ENCODE assay signal across 10 cellular contexts in genomic region chr6:44238687-44239350, GRCh38. TPM values are rescaled to one million over a fixed set of nuclear protein-coding genes. Genes with fewer than 3 reads are reported as not detected.
A peak's percentile ranks its signal among the peaks of the same experiment; 100 is the strongest.
DNase-seq lines count a peak whose midpoint lies in the region; ATAC-seq, FAIRE-seq and TF ChIP-seq lines count a peak whose summit lies in the region.
"Had no signal": no experiment of that assay in that cellular context is flagged by ENCODE, and none has a peak within 500 bp of the region (broad histone marks: within the 10 kb centered on the region; RNA-seq: fewer than 3 reads in every experiment).

No MANE protein-coding gene starts in this region.

- no peak overlapping the region for H3K4me2 ChIP-seq in astrocyte (ENCODE audit: low read length)

- H3K9me3 Mint-ChIP-seq in activated T-cell treated with anti-CD3 and anti-CD28 coated beads, Interleukin-2, amount 50 U/mL, for 72 hours: no peaks in the 10 kb centered on the region
- no peaks in the 10 kb centered on the region for H3K9me3 Mint-ChIP-seq in astrocyte (ENCODE audit: unreplicated experiment)
- H3K9me3 Mint-ChIP-seq: activated naive CD4-positive, alpha-beta T cell treated with anti-CD3 and anti-CD28 coated beads, Interleukin-2, amount 50 U/mL, for 72 hours had no signal

- peak overlapping the region; percentile 38 to 90 for H3K4me3 Mint-ChIP-seq in activated T-cell treated with anti-CD3 and anti-CD28 coated beads, Interleukin-2, amount 50 U/mL, for 72 hours
- H3K4me3 Mint-ChIP-seq in astrocyte (ENCODE audit: unreplicated experiment): peak overlapping the region; percentile 3

- H3K27ac Mint-ChIP-seq in activated T-cell treated with anti-CD3 and anti-CD28 coated beads, Interleukin-2, amount 50 U/mL, for 72 hours: peak overlapping the region; percentile 38
- peak overlapping the region; percentile 43 for H3K27ac Mint-ChIP-seq in astrocyte (ENCODE audit: unreplicated experiment)

- no peaks in the 10 kb centered on the region for H3K27me3 Mint-ChIP-seq in activated T-cell treated with anti-CD3 and anti-CD28 coated beads, Interleukin-2, amount 50 U/mL, for 72 hours (ENCODE audit: low read depth)
- peaks cover 3% of the 10 kb centered on the region for H3K27me3 Mint-ChIP-seq in astrocyte (ENCODE audit: low read depth, unreplicated experiment)

- H3K4me1 Mint-ChIP-seq in activated T-cell treated with anti-CD3 and anti-CD28 coated beads, Interleukin-2, amount 50 U/mL, for 72 hours (ENCODE audit: low read depth): peaks cover 33% of the 10 kb centered on the region
- peaks cover 29% of the 10 kb centered on the region for H3K4me1 Mint-ChIP-seq in astrocyte (ENCODE audit: low read depth, unreplicated experiment)

- FAIRE-seq in astrocyte (lab: Jason Lieb, UNC): no peak

- H3K79me2 ChIP-seq in astrocyte (ENCODE audit: insufficient read depth, low read length): no peaks in the 10 kb centered on the region

- ATAC-seq in activated T-cell treated with anti-CD3 and anti-CD28 coated beads, Interleukin-2, amount 50 U/mL, for 72 hours (replicated peaks in 1 of 2): no peak
- ATAC-seq in lower lobe of right lung (no peak), HG03039 (IDR thresholded peaks at IDR 0.05; ENCODE audit: unreplicated experiment) (no peak)

- intact Hi-C loops in lower lobe of right lung (cut with DNase I): loop anchor here (10.0 kb wide), 1 partner anchor 64 kb away; no protein-coding TSS in a partner anchor

- no peaks in the 10 kb centered on the region for H4K20me1 ChIP-seq in astrocyte (ENCODE audit: insufficient read depth, low read length)

- H3K27ac ChIP-seq in astrocyte (ENCODE audit: low read depth, low read length): no peak overlapping the region
- peak overlapping the region; percentile 93 for H3K27ac ChIP-seq in lower lobe of right lung
- peak overlapping the region; percentile 98 for H3K27ac ChIP-seq in temporal lobe (ENCODE audit: low read depth, low read length)

- H3K4me3 ChIP-seq in astrocyte (ENCODE audit: insufficient read depth, low read depth, low read length) (no peak overlapping the region), lower lobe of right lung (no peak overlapping the region)

- no peaks in the 10 kb centered on the region for H3K27me3 ChIP-seq in astrocyte (ENCODE audit: insufficient read depth, low read length)
- no peaks in the 10 kb centered on the region for H3K27me3 ChIP-seq in lower lobe of right lung (ENCODE audit: low read depth)

- H3K4me1 ChIP-seq in astrocyte (ENCODE audit: insufficient read depth, low read length): peaks cover 32% of the 10 kb centered on the region
- peaks cover 35% of the 10 kb centered on the region for H3K4me1 ChIP-seq in lower lobe of right lung

- no peaks in the 10 kb centered on the region for H3K36me3 Mint-ChIP-seq in activated T-cell treated with anti-CD3 and anti-CD28 coated beads, Interleukin-2, amount 50 U/mL, for 72 hours (ENCODE audit: insufficient read depth in 2 of 2)
- H3K36me3 Mint-ChIP-seq in astrocyte (ENCODE audit: low read depth, unreplicated experiment): no peaks in the 10 kb centered on the region
- H3K36me3 Mint-ChIP-seq: activated naive CD4-positive, alpha-beta T cell treated with anti-CD3 and anti-CD28 coated beads, Interleukin-2, amount 50 U/mL, for 72 hours had no signal

- no peak overlapping the region for H2AFZ ChIP-seq in astrocyte (ENCODE audit: low read depth, low read length)

- H3K9ac ChIP-seq in astrocyte (ENCODE audit: low read length): no peak overlapping the region

- no peak for DNase-seq in activated T-cell treated with anti-CD3 and anti-CD28 coated beads, Interleukin-2, amount 50 U/mL, for 72 hours
- no peak for DNase-seq in activated T-cell treated with anti-CD3 and anti-CD28 coated beads, Interleukin-2, amount 50 U/mL, for 1 hour
- DNase-seq in astrocyte (ENCODE audit: low read depth) (no peak), lower lobe of right lung (no peak), ureter (ENCODE audit: low spot score) (no peak), NCI-H1417 (lab: John Stamatoyannopoulos, UW) (no peak)
- DNase-seq: NCI-H187 treated with DMSO at 0.1 percent for 48 hours had no signal

- H3K9me3 ChIP-seq in astrocyte (ENCODE audit: insufficient read depth, low read depth, low read length) (no peaks in the 10 kb centered on the region), lower lobe of right lung (no peaks in the 10 kb centered on the region)

- H3K36me3 ChIP-seq in astrocyte (ENCODE audit: insufficient read depth, low read length) (no peaks in the 10 kb centered on the region), lower lobe of right lung (no peaks in the 10 kb centered on the region)

- no peak for TF ChIP-seq CTCF in astrocyte (IDR thresholded peaks at IDR 0.05; ENCODE audit: insufficient read depth, low read depth, low read length)
- TF ChIP-seq CTCF in lower lobe of right lung (IDR thresholded peaks at IDR 0.05): no peak

RNA-seq across cellular contexts. Expression of gene HSP90AB1, which starts 8.1 kb away (rescaled TPM):
- total RNA-seq in activated T-cell treated with anti-CD3 and anti-CD28 coated beads, Interleukin-2, amount 50 U/mL, for 72 hours: 1,000 to 10,000 TPM in 1 of 2 donors, 100 to 1,000 TPM in 1; 915 to 1,109 TPM
- total RNA-seq in astrocyte (859 and 914 TPM in 2 replicates), lower lobe of right lung (680 TPM), temporal lobe (440 TPM), ureter (936 TPM)

RNA-seq across cellular contexts. Expression of gene SLC29A1, which starts 15.4 kb away (rescaled TPM):
- 10 to 100 TPM; 21.7 to 28.0 TPM for total RNA-seq in activated T-cell treated with anti-CD3 and anti-CD28 coated beads, Interleukin-2, amount 50 U/mL, for 72 hours
- total RNA-seq in astrocyte (14.8 and 15.3 TPM in 2 replicates), lower lobe of right lung (36.2 TPM), temporal lobe (5.4 TPM), ureter (58.1 TPM)

RNA-seq across cellular contexts. Expression of gene SLC35B2, which starts 18.5 kb away (rescaled TPM):
- total RNA-seq in activated T-cell treated with anti-CD3 and anti-CD28 coated beads, Interleukin-2, amount 50 U/mL, for 72 hours: 10 to 100 TPM; 13.9 to 16.9 TPM
- 61.8 and 66.6 TPM in 2 replicates for total RNA-seq in astrocyte
- total RNA-seq in lower lobe of right lung: 23.8 TPM
- total RNA-seq in temporal lobe: 23.8 TPM
- total RNA-seq in ureter: 33.6 TPM

RNA-seq across cellular contexts. Expression of gene MYMX, which starts 22.1 kb away (rescaled TPM):
- total RNA-seq in activated T-cell treated with anti-CD3 and anti-CD28 coated beads, Interleukin-2, amount 50 U/mL, for 72 hours: not detected
- total RNA-seq in astrocyte: not detected in 2 replicates
- not detected for total RNA-seq in lower lobe of right lung
- not detected for total RNA-seq in temporal lobe
- total RNA-seq in ureter: not detected
- total RNA-seq: activated naive CD4-positive, alpha-beta T cell treated with anti-CD3 and anti-CD28 coated beads, Interleukin-2, amount 50 U/mL, for 72 hours had no signal

RNA-seq across cellular contexts. Expression of gene NFKBIE, which starts 26.5 kb away (rescaled TPM):
- total RNA-seq in activated T-cell treated with anti-CD3 and anti-CD28 coated beads, Interleukin-2, amount 50 U/mL, for 72 hours: 10 to 100 TPM; 18.1 to 19.8 TPM
- total RNA-seq in astrocyte: 10.1 and 11.0 TPM in 2 replicates
- 10.4 TPM for total RNA-seq in lower lobe of right lung
- 8.1 TPM for total RNA-seq in temporal lobe
- 8.0 TPM for total RNA-seq in ureter
